Comparison of ENCODE assay signal across 4 cellular contexts in the genomic region with DNA sequence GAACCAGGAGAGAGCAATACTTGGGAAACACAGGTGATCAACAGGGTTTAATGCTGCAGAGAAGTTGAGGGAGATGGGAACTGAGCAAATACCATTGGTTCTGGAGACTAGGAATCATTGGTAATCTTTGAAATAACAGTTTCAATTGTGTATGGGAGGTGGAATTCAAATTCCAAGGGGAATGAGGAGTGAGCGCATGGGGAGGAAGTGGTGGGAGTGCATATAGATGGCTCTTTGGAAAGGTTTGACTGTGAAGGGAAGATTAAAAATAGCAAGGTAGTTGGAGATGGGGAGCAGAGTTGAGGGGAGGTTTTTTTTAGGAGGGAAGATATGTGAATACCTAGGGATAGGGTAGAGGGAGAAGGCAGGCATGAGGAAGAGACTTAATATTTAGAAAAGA. TPM values are rescaled to one million over a fixed set of nuclear protein-coding genes. Genes with fewer than 3 reads are reported as not detected.
"Had no signal": no experiment of that assay in that cellular context is flagged by ENCODE, and none has a peak within 500 bp of the region (broad histone marks: within the 10 kb centered on the region; RNA-seq: fewer than 3 reads in every experiment).

No MANE protein-coding gene starts in this region.

- ATAC-seq: GM12878 had no signal

- H3K4me3 ChIP-seq: GM12878 had no signal

- DNase-seq: GDM1, GF-D8 had no signal

RNA-seq across cellular contexts. Expression of a gene that starts 51.1 kb away (rescaled TPM):
- total RNA-seq: G401, GM12878 had no signal
